Comparison of ENCODE assay signal across 22 cellular contexts in the genomic region with DNA sequence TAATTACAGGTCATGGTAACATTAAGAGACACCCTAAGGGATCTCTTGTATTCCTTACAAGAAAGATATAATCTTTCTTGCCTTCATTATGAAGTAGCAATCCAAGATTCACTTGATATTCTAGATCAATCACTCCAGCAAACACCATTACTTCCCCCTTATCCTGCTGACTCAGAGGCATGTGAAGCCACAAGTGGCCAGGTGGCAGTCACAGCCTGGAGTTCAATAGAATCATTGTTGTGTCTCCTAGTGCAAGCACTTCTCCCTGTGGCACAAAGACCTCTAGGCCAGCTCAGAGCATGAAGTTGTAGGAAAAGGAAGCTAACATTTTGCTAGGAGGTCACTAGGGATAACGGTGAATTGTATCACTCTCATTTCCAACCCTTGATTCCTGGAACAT.
DNase-seq lines count a peak whose midpoint lies in the region; TF ChIP-seq lines count a peak whose summit lies in the region.
"Had no signal": no experiment of that assay in that cellular context is flagged by ENCODE, and none has a peak within 500 bp of the region (broad histone marks: within the 10 kb centered on the region; RNA-seq: fewer than 3 reads in every experiment).

No MANE protein-coding gene starts in this region.

- no peak overlapping the region for H3K4me3 ChIP-seq in MG63
- H3K4me3 ChIP-seq: gastrocnemius medialis, GM12878, suprapubic skin had no signal

- H3K27me3 ChIP-seq in MG63 = no peaks in the 10 kb centered on the region
- H3K27me3 ChIP-seq: gastrocnemius medialis, suprapubic skin had no signal

- CTCF ChIA-PET in activated CD4-positive, alpha-beta memory T cell treated with anti-CD3 and anti-CD28 coated beads for 36 hours (lab: Charles Lee) = no interaction called here

- H3K4me3 Mint-ChIP-seq in progenitor cell of endocrine pancreas (ENCODE audit: low read depth) = no peak overlapping the region
- no peak overlapping the region for H3K4me3 Mint-ChIP-seq in activated CD4-positive, alpha-beta memory T cell treated with anti-CD3 and anti-CD28 coated beads for 36 hours
- H3K4me3 Mint-ChIP-seq: activated CD4-positive, alpha-beta T cell treated with anti-CD3 and anti-CD28 coated beads, Interleukin-2, amount 10 ng/mL, durations not matched to agents 7 days and 5 days; activated naive CD8-positive, alpha-beta T cell treated with anti-CD3 and anti-CD28 coated beads, Interleukin-2, amount 50 U/mL, for 24 hours; brain; naive thymus-derived CD8-positive, alpha-beta T cell had no signal

- intact Hi-C loops in activated CD4-positive, alpha-beta memory T cell treated with anti-CD3 and anti-CD28 coated beads for 36 hours (cut with micrococcal nuclease) = no loop called here

- no peaks in the 10 kb centered on the region for H3K27me3 Mint-ChIP-seq in progenitor cell of endocrine pancreas
- no peaks in the 10 kb centered on the region for H3K27me3 Mint-ChIP-seq in activated CD4-positive, alpha-beta memory T cell treated with anti-CD3 and anti-CD28 coated beads for 36 hours
- H3K27me3 Mint-ChIP-seq: activated CD4-positive, alpha-beta T cell treated with anti-CD3 and anti-CD28 coated beads, Interleukin-2, amount 10 ng/mL, durations not matched to agents 7 days and 5 days; activated naive CD8-positive, alpha-beta T cell treated with anti-CD3 and anti-CD28 coated beads, Interleukin-2, amount 50 U/mL, for 24 hours; brain; naive thymus-derived CD8-positive, alpha-beta T cell had no signal

- no peaks in the 10 kb centered on the region for H3K36me3 Mint-ChIP-seq in progenitor cell of endocrine pancreas (ENCODE audit: insufficient read depth)
- H3K36me3 Mint-ChIP-seq in activated CD4-positive, alpha-beta memory T cell treated with anti-CD3 and anti-CD28 coated beads for 36 hours = no peaks in the 10 kb centered on the region
- H3K36me3 Mint-ChIP-seq: brain; naive thymus-derived CD8-positive, alpha-beta T cell had no signal

- peaks cover 3% of the 10 kb centered on the region for H3K4me1 Mint-ChIP-seq in progenitor cell of endocrine pancreas (ENCODE audit: low read depth)
- no peaks in the 10 kb centered on the region for H3K4me1 Mint-ChIP-seq in activated CD4-positive, alpha-beta memory T cell treated with anti-CD3 and anti-CD28 coated beads for 36 hours (ENCODE audit: low read depth)
- H3K4me1 Mint-ChIP-seq: activated CD4-positive, alpha-beta T cell treated with anti-CD3 and anti-CD28 coated beads, Interleukin-2, amount 10 ng/mL, durations not matched to agents 7 days and 5 days; activated naive CD8-positive, alpha-beta T cell treated with anti-CD3 and anti-CD28 coated beads, Interleukin-2, amount 50 U/mL, for 24 hours; brain; naive thymus-derived CD8-positive, alpha-beta T cell had no signal

- H3K36me3 ChIP-seq in MG63 = no peaks in the 10 kb centered on the region
- H3K36me3 ChIP-seq: gastrocnemius medialis, suprapubic skin had no signal

- no peaks in the 10 kb centered on the region for H3K9me3 ChIP-seq in MG63
- H3K9me3 ChIP-seq: gastrocnemius medialis, suprapubic skin had no signal

- no peaks in the 10 kb centered on the region for H3K9me3 Mint-ChIP-seq in progenitor cell of endocrine pancreas (ENCODE audit: low read depth)
- peaks cover 19% of the 10 kb centered on the region for H3K9me3 Mint-ChIP-seq in activated CD4-positive, alpha-beta memory T cell treated with anti-CD3 and anti-CD28 coated beads for 36 hours
- H3K9me3 Mint-ChIP-seq: activated CD4-positive, alpha-beta T cell treated with anti-CD3 and anti-CD28 coated beads, Interleukin-2, amount 10 ng/mL, durations not matched to agents 7 days and 5 days; brain had no signal

- H3K27ac Mint-ChIP-seq in progenitor cell of endocrine pancreas = peak overlapping the region; percentile 90
- no peak overlapping the region for H3K27ac Mint-ChIP-seq in activated CD4-positive, alpha-beta memory T cell treated with anti-CD3 and anti-CD28 coated beads for 36 hours
- H3K27ac Mint-ChIP-seq: activated CD4-positive, alpha-beta T cell treated with anti-CD3 and anti-CD28 coated beads, Interleukin-2, amount 10 ng/mL, durations not matched to agents 7 days and 5 days; activated naive CD8-positive, alpha-beta T cell treated with anti-CD3 and anti-CD28 coated beads, Interleukin-2, amount 50 U/mL, for 24 hours; brain; naive thymus-derived CD8-positive, alpha-beta T cell had no signal

- TF ChIP-seq CTCF in progenitor cell of endocrine pancreas (IDR thresholded peaks at IDR 0.05; ENCODE audit: unreplicated experiment) = no peak

- peak; percentile 2 for DNase-seq in NCI-H2196 (lab: John Stamatoyannopoulos, UW; ENCODE audit: unreplicated experiment)
- DNase-seq in NCI-H2196 treated with DMSO at 0.1 percent for 48 hours (lab: John Stamatoyannopoulos, UW; ENCODE audit: unreplicated experiment) = no peak
- DNase-seq in MV-4-11 (lab: John Stamatoyannopoulos, UW) = peak; percentile 11
- DNase-seq in SK-MEL-5 (ENCODE audit: low read depth, low spot score) = peak; percentile 67
- DNase-seq in progenitor cell of endocrine pancreas (ENCODE audit: low spot score, unreplicated experiment) = no peak
- no peak for DNase-seq in G401 (ENCODE audit: low spot score)
- DNase-seq in MG63 = no peak
- no peak for DNase-seq in activated CD4-positive, alpha-beta memory T cell treated with anti-CD3 and anti-CD28 coated beads for 36 hours
- DNase-seq: activated CD4-positive, alpha-beta T cell treated with anti-CD3 and anti-CD28 coated beads, Interleukin-2, amount 10 ng/mL, durations not matched to agents 7 days and 5 days; activated CD8-positive, alpha-beta memory T cell treated with anti-CD3 and anti-CD28 coated beads, Interleukin-2, amount 50 U/mL, for 4 hours; activated naive CD8-positive, alpha-beta T cell treated with anti-CD3 and anti-CD28 coated beads, Interleukin-2, amount 50 U/mL, for 24 hours; C1 segment of cervical spinal cord; DMS 273 treated with DMSO at 0.1 percent for 48 hours; effector memory CD4-positive, alpha-beta T cell; gastrocnemius medialis; mesenchymal stem cell; naive thymus-derived CD8-positive, alpha-beta T cell; NCI-H1092; NCI-H2171 had no signal

- POLR2A ChIA-PET in activated CD4-positive, alpha-beta memory T cell treated with anti-CD3 and anti-CD28 coated beads for 36 hours (lab: Charles Lee) = no interaction called here

- in situ Hi-C loops in SK-MEL-5 (cut with HindIII; ENCODE audit: low pct_unique_long_range_greater_than_20kb, low sequenced_read_pairs) = no loop called here
- in situ Hi-C loops in G401 (cut with HindIII; ENCODE audit: low sequenced_read_pairs) = no loop called here

Comparison
In these comparisons a context has a peak if more than half of its experiments do, and no peak if none do; other contexts are left out.
1. DNase-seq: peak in NCI-H2196 (single experiment), MV-4-11 (single experiment) and SK-MEL-5 (single experiment); none in NCI-H2196 treated with DMSO at 0.1 percent for 48 hours (single experiment), progenitor cell of endocrine pancreas (single experiment), G401 (single experiment), MG63 (single experiment) and activated CD4-positive, alpha-beta memory T cell treated with anti-CD3 and anti-CD28 coated beads for 36 hours (single experiment).